In the genomic region with DNA sequence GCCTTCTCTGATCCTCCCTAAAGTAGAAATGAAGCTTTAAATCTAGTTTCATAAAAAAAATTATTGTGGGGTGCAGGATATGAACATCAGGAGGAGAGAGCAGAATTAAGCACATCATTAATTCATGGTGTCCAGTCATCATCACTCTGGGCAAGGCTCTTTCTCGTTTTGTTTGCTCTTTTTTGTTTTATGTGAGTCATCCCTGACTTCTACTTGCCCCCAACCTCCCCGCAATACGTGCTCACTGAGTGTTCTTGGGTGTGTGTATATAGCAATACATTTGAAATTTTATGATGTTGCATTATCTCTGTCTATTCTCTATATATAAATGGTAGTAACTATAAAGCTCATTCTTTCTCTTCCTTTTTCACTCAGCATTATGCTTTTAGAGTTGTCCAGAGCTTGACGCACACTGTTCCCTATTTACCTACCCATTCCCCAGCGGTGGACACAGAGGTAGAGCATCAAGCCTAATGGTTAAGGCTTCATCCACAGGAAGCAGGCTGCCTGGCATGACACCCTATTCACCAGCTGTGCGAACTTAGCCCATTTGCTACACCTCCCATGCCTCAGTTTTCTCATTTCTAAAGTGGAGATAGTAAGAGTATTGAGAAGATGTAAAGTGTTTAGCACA, we compare ENCODE assay signal across 12 cellular contexts.
DNase-seq lines count a peak whose midpoint lies in the region; ATAC-seq and TF ChIP-seq lines count a peak whose summit lies in the region.
"Had no signal": no experiment of that assay in that cellular context is flagged by ENCODE, and none has a peak within 500 bp of the region (broad histone marks: within the 10 kb centered on the region; RNA-seq: fewer than 3 reads in every experiment).

No MANE protein-coding gene starts in this region.

- POLR2A ChIA-PET in PC-9 (lab: Charles Lee; ENCODE audit: unreplicated experiment), result interaction anchor here (0.5 to 1.6 kb wide), 4 partner anchors 25 to 103 kb away, joined by 3 to 17 read pairs (median 10); no protein-coding TSS in a partner anchor

- H3K4me2 ChIP-seq in PC-9, result peak overlapping the region; percentile 47

- H3K27ac ChIP-seq in PC-9 (peak overlapping the region; percentile 88), esophagus (ENCODE audit: low read depth in 2 of 2, low read length in 1 of 2) (peak overlapping the region; percentile 71 to 96), skeletal muscle tissue (ENCODE audit: low read depth, low read length) (peak overlapping the region; percentile 70)
- H3K27ac ChIP-seq: VCaP had no signal

- BruUV-seq in PC-9 (replicated peaks; lab: Mats Ljungman, UMichigan), result no TSS peak

- no peaks in the 10 kb centered on the region for H3K79me2 ChIP-seq in PC-9 (ENCODE audit: low read depth)

- ATAC-seq in GM21390 (IDR thresholded peaks at IDR 0.05; ENCODE audit: unreplicated experiment) (no peak), GM21381 (IDR thresholded peaks at IDR 0.05; ENCODE audit: unreplicated experiment) (no peak)

- H3K4me1 ChIP-seq in PC-9 (replicated peaks; ENCODE audit: insufficient read depth), result peaks cover 84% of the 10 kb centered on the region
- peaks cover 0 to 4% of the 10 kb centered on the region in 2 donors for H3K4me1 ChIP-seq in esophagus (ENCODE audit: control insufficient read depth in 2 of 2, insufficient read depth in 2 of 2, low read length in 1 of 2)
- H3K4me1 ChIP-seq in skeletal muscle tissue (ENCODE audit: control insufficient read depth in 3 of 3, insufficient read depth in 3 of 3, low read length in 3 of 3), result peaks cover 3 to 8% (median 4%) of the 10 kb centered on the region in 3 donors

- H3K4me3 ChIP-seq in PC-9 (no peak overlapping the region), esophagus (ENCODE audit: low read depth in 1 of 2, low read length in 2 of 2) (no peak overlapping the region), skeletal muscle tissue (ENCODE audit: low read length in 3 of 3) (no peak overlapping the region)
- H3K4me3 ChIP-seq: esophagus muscularis mucosa had no signal

- no peak for TF ChIP-seq CTCF in PC-9 (conservative IDR thresholded peaks at IDR 0.05)

- H3K9me3 ChIP-seq in PC-9 (ENCODE audit: insufficient read depth, low read depth) (no peaks in the 10 kb centered on the region; the same call in 1 of the 2 replicates), esophagus (ENCODE audit: control insufficient read depth in 2 of 2, insufficient read depth in 1 of 2, low read depth in 1 of 2, low read length in 1 of 2) (no peaks in the 10 kb centered on the region), skeletal muscle tissue (ENCODE audit: control insufficient read depth in 3 of 3, low read length in 3 of 3) (no peaks in the 10 kb centered on the region)
- H3K9me3 ChIP-seq: esophagus muscularis mucosa had no signal

- WGBS in esophagus, 2 donors, result 57 to 61% methylated on average over 6 of the region's 6 CpGs

- peaks cover 68% of the 10 kb centered on the region for H3F3A ChIP-seq in PC-9 (ENCODE audit: insufficient read depth, low read depth)

- H2AFZ ChIP-seq in PC-9, result no peak overlapping the region

- intact Hi-C loops in PC-9 (cut with micrococcal nuclease; ENCODE audit: unreplicated experiment), result loop anchor here (1.0 kb wide), 7 partner anchors 22 to 217 kb away; no protein-coding TSS in a partner anchor

- H4K20me1 ChIP-seq in PC-9 (ENCODE audit: insufficient read depth), result no peaks in the 10 kb centered on the region

- peak; percentile 42 for DNase-seq in NK-92 treated with Interleukin-12 subunit alpha and Interleukin-12 subunit beta, amount 100 ng/mL, for 24 hours (lab: John Stamatoyannopoulos, UW)
- DNase-seq in NK-92 (lab: John Stamatoyannopoulos, UW; ENCODE audit: unreplicated experiment) (no peak), PC-9 (peak; percentile 64 to 87)
- DNase-seq in activated CD4-positive, alpha-beta T cell treated with anti-CD3 and anti-CD28 coated beads, Interleukin-2, amount 50 U/mL, for 4 hours, result no peak
- DNase-seq: ACHN; activated naive CD4-positive, alpha-beta T cell treated with anti-CD3 and anti-CD28 coated beads for 36 hours had no signal

- no peaks in the 10 kb centered on the region for H3K27me3 ChIP-seq in PC-9 (ENCODE audit: insufficient read depth, low read depth)
- H3K27me3 ChIP-seq in esophagus (ENCODE audit: control insufficient read depth in 1 of 2, insufficient read depth in 2 of 2, low read length in 2 of 2), result no peaks in the 10 kb centered on the region
- H3K27me3 ChIP-seq in skeletal muscle tissue (ENCODE audit: control insufficient read depth in 3 of 3, insufficient read depth in 3 of 3, low read length in 3 of 3), result no peaks in the 10 kb centered on the region
- H3K27me3 ChIP-seq: esophagus muscularis mucosa had no signal

- H3K36me3 ChIP-seq in PC-9 (ENCODE audit: low read depth) (no peaks in the 10 kb centered on the region), esophagus (ENCODE audit: control insufficient read depth in 2 of 2, insufficient read depth in 2 of 2, low read length in 1 of 2) (no peaks in the 10 kb centered on the region), skeletal muscle tissue (ENCODE audit: control insufficient read depth in 3 of 3, insufficient read depth in 3 of 3, low read length in 3 of 3) (no peaks in the 10 kb centered on the region)
- H3K36me3 ChIP-seq: esophagus muscularis mucosa had no signal

- CTCF ChIA-PET in PC-9 (lab: Charles Lee), result interaction anchor here (0.6 to 2.0 kb wide), 5 partner anchors 28 to 132 kb away, joined by 3 to 16 read pairs (median 5); no protein-coding TSS in a partner anchor

- H3K9me2 ChIP-seq in PC-9 (ENCODE audit: insufficient read depth), result no peaks in the 10 kb centered on the region

- no peak overlapping the region for H3K9ac ChIP-seq in skeletal muscle tissue (ENCODE audit: low read depth in 1 of 3, low read length in 3 of 3)

Comparison
In these comparisons a context has a peak if more than half of its experiments do, and no peak if none do; other contexts are left out.
1. DNase-seq: peak in NK-92 treated with Interleukin-12 subunit alpha and Interleukin-12 subunit beta, amount 100 ng/mL, for 24 hours (single experiment) and PC-9 (2 of 2); none in NK-92 (single experiment) and activated CD4-positive, alpha-beta T cell treated with anti-CD3 and anti-CD28 coated beads, Interleukin-2, amount 50 U/mL, for 4 hours (0 of 2).
2. Peak in every context shown above with its lines, with median percentiles within 50 percentile points of each other: H3K27ac ChIP-seq.